ENCODE assay signal across 10 cellular contexts in genomic region chr15:74431116-74431515, GRCh38. TPM values are rescaled to one million over a fixed set of nuclear protein-coding genes. Genes with fewer than 3 reads are reported as not detected.
DNase-seq lines count a peak whose midpoint lies in the region; ATAC-seq and TF ChIP-seq lines count a peak whose summit lies in the region.
"Had no signal": no experiment of that assay in that cellular context is flagged by ENCODE, and none has a peak within 500 bp of the region (broad histone marks: within the 10 kb centered on the region; RNA-seq: fewer than 3 reads in every experiment).

No MANE protein-coding gene starts in this region.

- peaks cover 12% of the 10 kb centered on the region for H3K36me3 Mint-ChIP-seq in activated naive CD8-positive, alpha-beta T cell
- peaks cover 11% of the 10 kb centered on the region for H3K36me3 Mint-ChIP-seq in memory B cell
- peaks cover 0 to 2% (median 0%) of the 10 kb centered on the region in 5 donors for H3K36me3 Mint-ChIP-seq in naive thymus-derived CD4-positive, alpha-beta T cell

- H3K4me1 Mint-ChIP-seq in activated naive CD8-positive, alpha-beta T cell (ENCODE audit: low read depth) = peaks cover 65% of the 10 kb centered on the region
- peaks cover 66% of the 10 kb centered on the region for H3K4me1 Mint-ChIP-seq in memory B cell
- peaks cover 7 to 67% (median 11%) of the 10 kb centered on the region in 7 donors for H3K4me1 Mint-ChIP-seq in naive thymus-derived CD4-positive, alpha-beta T cell

- H3K4me1 ChIP-seq in ACC112 (ENCODE audit: control insufficient read depth, insufficient read depth, low read length, unreplicated experiment) (peaks cover 50% of the 10 kb centered on the region), transverse colon (peaks cover 0 to 17% (median 12%) of the 10 kb centered on the region in 4 donors)
- H3K4me1 ChIP-seq in naive thymus-derived CD4-positive, alpha-beta T cell (ENCODE audit: control insufficient read depth in 2 of 2, insufficient read depth in 2 of 2, low read length in 2 of 2) = peaks cover 6 to 32% of the 10 kb centered on the region in 2 donors

- CTCF ChIA-PET in naive thymus-derived CD4-positive, alpha-beta T cell (lab: Charles Lee) = interaction anchor here (0.6 to 2.4 kb wide), 3 partner anchors 56 to 594 kb away, joined by 3 to 11 read pairs (median 4); no protein-coding TSS in a partner anchor

- TF ChIP-seq EP300 in transverse colon (IDR thresholded peaks at IDR 0.05; ENCODE audit: low read depth) = no peak

- H3K4me3 ChIP-seq in ACC112 (ENCODE audit: low read depth, low read length) (peak overlapping the region; percentile 92), transverse colon (no peak overlapping the region)
- no peak overlapping the region for H3K4me3 ChIP-seq in naive thymus-derived CD4-positive, alpha-beta T cell (ENCODE audit: low read length)

- H3K27ac Mint-ChIP-seq in activated naive CD8-positive, alpha-beta T cell = peak overlapping the region; percentile 90
- peak overlapping the region; percentile 90 for H3K27ac Mint-ChIP-seq in memory B cell
- H3K27ac Mint-ChIP-seq in naive thymus-derived CD4-positive, alpha-beta T cell = peak overlapping the region in 3 of 9 donors; percentile 17 to 43 (median 22)

- WGBS in transverse colon (ENCODE audit: low coverage in 1 of 2), 2 donors = 61% methylated on average over 1 of the region's 1 CpG; no CpG with 5 or more reads in 1 of the 2 donors

- in situ Hi-C loops in G401 (cut with HindIII; ENCODE audit: low sequenced_read_pairs) (no loop called here), transverse colon (cut with MboI; ENCODE audit: low pct_ligation_motif_present in 1 of 4, low pct_unique_long_range_greater_than_20kb in 1 of 4, low sequenced_read_pairs in 3 of 4) (no loop called here)

- ATAC-seq in memory B cell (ENCODE audit: low read depth) (no peak), GM21723 (IDR thresholded peaks at IDR 0.05; ENCODE audit: unreplicated experiment) (no peak)
- ATAC-seq in naive thymus-derived CD4-positive, alpha-beta T cell = no peak
- ATAC-seq: right cardiac atrium had no signal

- no peak overlapping the region for H3K27ac ChIP-seq in ACC112 (ENCODE audit: low read depth, low read length)
- H3K27ac ChIP-seq in transverse colon = no peak overlapping the region
- H3K27ac ChIP-seq in naive thymus-derived CD4-positive, alpha-beta T cell (ENCODE audit: low read depth, low read length) = no peak overlapping the region

- peak; percentile 62 for DNase-seq in G401 (ENCODE audit: low spot score)
- DNase-seq in memory B cell (ENCODE audit: low spot score in 2 of 2) = no peak
- no peak for DNase-seq in transverse colon
- DNase-seq in naive thymus-derived CD4-positive, alpha-beta T cell = no peak
- DNase-seq in medulla oblongata (ENCODE audit: extremely low spot score) = no peak
- DNase-seq: NCI-H1436 had no signal

- H3K36me3 ChIP-seq in ACC112 (ENCODE audit: insufficient read depth, low read length) (no peaks in the 10 kb centered on the region), transverse colon (no peaks in the 10 kb centered on the region)
- no peaks in the 10 kb centered on the region for H3K36me3 ChIP-seq in naive thymus-derived CD4-positive, alpha-beta T cell (ENCODE audit: control insufficient read depth in 2 of 3, insufficient read depth in 3 of 3, low read length in 3 of 3)

- no peaks in the 10 kb centered on the region for H3K27me3 Mint-ChIP-seq in activated naive CD8-positive, alpha-beta T cell
- H3K27me3 Mint-ChIP-seq in memory B cell = no peaks in the 10 kb centered on the region
- peaks cover 0 to 3% (median 0%) of the 10 kb centered on the region in 5 donors for H3K27me3 Mint-ChIP-seq in naive thymus-derived CD4-positive, alpha-beta T cell

- H3K79me2 ChIP-seq in ACC112 (ENCODE audit: control insufficient read depth, insufficient read depth, low read length, unreplicated experiment) = peaks cover 79% of the 10 kb centered on the region

- no peaks in the 10 kb centered on the region for H3K9me3 ChIP-seq in transverse colon
- no peaks in the 10 kb centered on the region for H3K9me3 ChIP-seq in naive thymus-derived CD4-positive, alpha-beta T cell (ENCODE audit: control insufficient read depth in 2 of 3, low read length in 3 of 3)

- H3K9me3 Mint-ChIP-seq in activated naive CD8-positive, alpha-beta T cell (ENCODE audit: low read depth) = no peaks in the 10 kb centered on the region
- H3K9me3 Mint-ChIP-seq in memory B cell = no peaks in the 10 kb centered on the region
- H3K9me3 Mint-ChIP-seq in naive thymus-derived CD4-positive, alpha-beta T cell = peaks cover 0 to 3% (median 0%) of the 10 kb centered on the region in 11 donors

- no peak for TF ChIP-seq CTCF in transverse colon (IDR thresholded peaks at IDR 0.05)

- H3K27me3 ChIP-seq in ACC112 (ENCODE audit: insufficient read depth, low read length) (no peaks in the 10 kb centered on the region), transverse colon (peaks cover 41% of the 10 kb centered on the region)
- H3K27me3 ChIP-seq in naive thymus-derived CD4-positive, alpha-beta T cell (ENCODE audit: control insufficient read depth in 2 of 2, insufficient read depth in 2 of 2, low read length in 2 of 2) = no peaks in the 10 kb centered on the region

- peak overlapping the region; percentile 94 for H3K4me3 Mint-ChIP-seq in activated naive CD8-positive, alpha-beta T cell
- H3K4me3 Mint-ChIP-seq in memory B cell = peak overlapping the region; percentile 84
- peak overlapping the region in 2 of 10 donors; percentile 27 to 85 for H3K4me3 Mint-ChIP-seq in naive thymus-derived CD4-positive, alpha-beta T cell

- H2AFZ ChIP-seq in ACC112 (ENCODE audit: low read length, unreplicated experiment) = no peak overlapping the region

- POLR2A ChIA-PET in naive thymus-derived CD4-positive, alpha-beta T cell (lab: Charles Lee) = no interaction called here

- TF ChIP-seq POLR2A in transverse colon (IDR thresholded peaks at IDR 0.05) = no peak

- intact Hi-C loops in transverse colon (cut with DNase I; ENCODE audit: low total_unique reads) = no loop called here
- intact Hi-C loops in naive thymus-derived CD4-positive, alpha-beta T cell (cut with micrococcal nuclease) = loop anchor here in 1 of 2 donors (10.0 kb wide), 2 partner anchors 114 to 184 kb away; partner anchors contain the start of genes ARID3B and CLK3

RNA-seq across cellular contexts. Expression of gene SEMA7A, which starts 2.6 kb away (rescaled TPM):
- 8.5 and 14.3 TPM in 2 replicates for total RNA-seq in G401 (2014; rRNA removed; shearing (Covaris generic))
- 1 to 10 TPM in 3 of 4 donors, under 1 TPM in 1; 0.20 to 5.6 (median 3.1) TPM for total RNA-seq in transverse colon
- 10 to 100 TPM in 2 of 5 experiments, 1 to 10 TPM in 3; 1.6 to 15.7 (median 5.0) TPM for total RNA-seq in naive thymus-derived CD4-positive, alpha-beta T cell
- polyA plus RNA-seq in naive thymus-derived CD4-positive, alpha-beta T cell = not detected

RNA-seq across cellular contexts. Expression of gene UBL7, which starts 29.8 kb away (rescaled TPM):
- total RNA-seq in G401 (2014; rRNA removed; shearing (Covaris generic)) = 111 and 117 TPM in 2 replicates
- total RNA-seq in transverse colon = 100 to 1,000 TPM in 1 of 4 donors, 10 to 100 TPM in 2, 1 to 10 TPM in 1; 4.0 to 157 (median 42.3) TPM
- 10 to 100 TPM; 20.2 to 50.7 (median 40.6) TPM for total RNA-seq in naive thymus-derived CD4-positive, alpha-beta T cell
- 100 to 1,000 TPM; 108 to 127 TPM for polyA plus RNA-seq in naive thymus-derived CD4-positive, alpha-beta T cell
